ENCODE assay signal across 8 cellular contexts in the genomic region with DNA sequence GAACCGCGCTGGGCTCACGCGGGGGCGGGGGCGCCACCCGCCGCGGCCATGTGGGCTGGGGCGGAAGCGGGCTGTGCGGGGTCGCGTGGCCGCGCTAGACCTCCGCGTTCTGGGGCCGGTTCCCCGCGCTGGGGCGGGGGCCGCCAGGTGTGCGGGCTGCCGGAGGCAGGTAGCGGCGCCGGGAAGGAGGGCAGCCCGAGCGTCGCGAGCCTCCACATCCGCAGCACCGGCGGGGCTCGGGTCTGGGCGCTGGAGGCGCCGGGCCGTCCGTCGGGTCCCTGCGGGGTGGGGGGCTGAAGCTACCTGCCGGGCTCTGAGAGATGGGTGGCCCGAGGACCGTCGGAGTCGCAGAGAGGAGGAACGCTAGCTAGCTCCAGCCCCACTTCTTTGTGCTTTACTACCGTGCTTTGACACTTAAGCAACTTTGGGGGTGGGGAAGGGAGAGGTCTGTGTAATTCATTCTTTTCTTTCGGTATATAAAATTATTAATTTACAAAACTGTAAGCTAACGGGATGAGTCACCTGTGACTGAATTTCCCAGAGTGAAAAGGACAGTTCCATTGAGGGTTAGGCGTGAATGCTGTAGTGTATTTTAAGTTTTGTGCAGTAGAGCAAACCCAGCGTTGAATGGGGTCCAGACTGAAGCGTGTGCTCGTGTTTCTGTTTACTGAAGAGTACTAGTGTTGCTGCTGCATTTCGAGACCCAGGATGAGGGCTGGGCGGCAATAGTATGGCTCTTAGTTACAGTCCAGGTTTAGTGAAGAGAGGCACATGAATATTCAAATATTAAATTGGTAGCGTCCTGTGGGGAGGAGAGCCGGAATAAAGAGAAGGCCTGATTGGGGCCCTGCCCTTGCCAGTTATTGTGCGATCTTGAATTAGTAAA. TPM values are rescaled to one million over a fixed set of nuclear protein-coding genes. Genes with fewer than 3 reads are reported as not detected.
A peak's percentile ranks its signal among the peaks of the same experiment; 100 is the strongest.
DNase-seq lines count a peak whose midpoint lies in the region; ATAC-seq, FAIRE-seq and TF ChIP-seq lines count a peak whose summit lies in the region.

No MANE protein-coding gene starts in this region.

- H3K36me3 ChIP-seq in PC-3 (ENCODE audit: low read depth, low read length) (no peaks in the 10 kb centered on the region; the same call in 1 of the 2 replicates), breast epithelium (no peaks in the 10 kb centered on the region), keratinocyte (ENCODE audit: control insufficient read depth in 2 of 2, extremely low read depth in 1 of 2, insufficient read depth in 2 of 2, low read length in 2 of 2) (no peaks in the 10 kb centered on the region)

- TF ChIP-seq CTCF in PC-3 (conservative IDR thresholded peaks at IDR 0.05; ENCODE audit: low read depth, low read length) (no peak), breast epithelium (IDR thresholded peaks at IDR 0.05) (no peak), keratinocyte (optimal IDR thresholded peaks at IDR 0.05 in 1 of 3, IDR thresholded peaks at IDR 0.05 in 1 of 3, conservative IDR thresholded peaks at IDR 0.05 in 1 of 3; ENCODE audit: extremely low read depth in 1 of 3, insufficient read depth in 2 of 3, low read length in 3 of 3) (no peak)

- intact Hi-C loops in PC-3 (cut with micrococcal nuclease) (no loop called here), breast epithelium (cut with DNase I; ENCODE audit: low total_unique reads) (loop anchor here (5.0 kb wide), 1 partner anchor 66 kb away; no protein-coding TSS in a partner anchor)

- CTCF ChIA-PET in PC-3 (lab: Charles Lee) = interaction anchor here (1.2 to 2.7 kb wide), 2 partner anchors 60 to 409 kb away, joined by 4 to 28 read pairs; no protein-coding TSS in a partner anchor

- H3K27ac ChIP-seq in PC-3 (ENCODE audit: low read length) (peak overlapping the region; percentile 56), breast epithelium (peak overlapping the region; percentile 90 to 91), keratinocyte (ENCODE audit: control insufficient read depth, insufficient read depth, low read length) (peak overlapping the region; percentile 81)

- dilution Hi-C loops in keratinocyte (cut with MboI; ENCODE audit: extremely low pct_ligation_motif_present, low sequenced_read_pairs) = no loop called here

- no peaks in the 10 kb centered on the region for H3K9me2 ChIP-seq in PC-3 (replicated peaks; ENCODE audit: low read length)

- TF ChIP-seq POLR2A in GM18505 (IDR thresholded peaks at IDR 0.05; ENCODE audit: borderline replicate concordance, extremely low read depth, insufficient read depth, insufficient read length) = no peak
- no peak for TF ChIP-seq POLR2A in breast epithelium (IDR thresholded peaks at IDR 0.05)

- H3K4me2 ChIP-seq in PC-3 (ENCODE audit: low read length) = peak overlapping the region; percentile 86
- H3K4me2 ChIP-seq in keratinocyte (ENCODE audit: control insufficient read depth, extremely low read depth, insufficient read depth, low read depth, low read length) = peak overlapping the region; percentile 91

- no peaks in the 10 kb centered on the region for H3K9me3 ChIP-seq in PC-3 (ENCODE audit: low read length)
- H3K9me3 ChIP-seq in breast epithelium = no peaks in the 10 kb centered on the region
- no peaks in the 10 kb centered on the region for H3K9me3 ChIP-seq in keratinocyte (ENCODE audit: control insufficient read depth, low read depth, low read length)

- peaks cover 57% of the 10 kb centered on the region for H3K79me2 ChIP-seq in PC-3 (ENCODE audit: low read length)
- peaks cover 57% of the 10 kb centered on the region for H3K79me2 ChIP-seq in keratinocyte (ENCODE audit: control insufficient read depth, insufficient read depth, low read length)

- H3K4me1 ChIP-seq in PC-3 (ENCODE audit: insufficient read depth, low read length) (peaks cover 20% of the 10 kb centered on the region), breast epithelium (no peaks in the 10 kb centered on the region), keratinocyte (ENCODE audit: control insufficient read depth, extremely low read depth, insufficient read depth, low read length) (peaks cover 26% of the 10 kb centered on the region)

- POLR2A ChIA-PET in PC-3 (lab: Charles Lee; ENCODE audit: unreplicated experiment) = no interaction called here

- peak overlapping the region; percentile 87 for H2AFZ ChIP-seq in PC-3 (ENCODE audit: low read length)
- peak overlapping the region; percentile 53 for H2AFZ ChIP-seq in keratinocyte (ENCODE audit: control insufficient read depth, low read length)

- H4K20me1 ChIP-seq in PC-3 (ENCODE audit: low read length) (peaks cover 33% of the 10 kb centered on the region), keratinocyte (ENCODE audit: control insufficient read depth, extremely low read depth, insufficient read depth, low read length) (peaks cover 12% of the 10 kb centered on the region)

- ATAC-seq in GM18505 (IDR thresholded peaks at IDR 0.05; ENCODE audit: unreplicated experiment) = peak; percentile 28
- peak; percentile 23 for ATAC-seq in HG03342 (IDR thresholded peaks at IDR 0.05; ENCODE audit: unreplicated experiment)
- ATAC-seq in PC-3 = peak; percentile 11

- TSS peak; percentile 59 for BruUV-seq in PC-3 (replicated peaks; lab: Mats Ljungman, UMichigan)

- H3K27me3 ChIP-seq in PC-3 (ENCODE audit: low read length) (no peaks in the 10 kb centered on the region), breast epithelium (no peaks in the 10 kb centered on the region), keratinocyte (ENCODE audit: control insufficient read depth, extremely low read depth, insufficient read depth, low read length) (no peaks in the 10 kb centered on the region)

- peak overlapping the region; percentile 94 for H3K4me3 ChIP-seq in PC-3 (ENCODE audit: low read length)
- H3K4me3 ChIP-seq in breast epithelium = peak overlapping the region; percentile 90 to 98 (median 94)
- H3K4me3 ChIP-seq in keratinocyte (ENCODE audit: control insufficient read depth in 2 of 3, extremely low read depth in 1 of 3, insufficient read depth in 2 of 3, low read depth in 1 of 3, low read length in 3 of 3) = peak overlapping the region; percentile 84 to 93 (median 84)

- peak overlapping the region; percentile 84 for H3K9ac ChIP-seq in PC-3 (ENCODE audit: low read length)
- H3K9ac ChIP-seq in keratinocyte (ENCODE audit: control insufficient read depth, extremely low read depth, insufficient read depth, low read length) = peak overlapping the region; percentile 89

- H3K9me1 ChIP-seq in keratinocyte (ENCODE audit: control insufficient read depth, extremely low read depth, insufficient read depth, low read length) = no peaks in the 10 kb centered on the region

- FAIRE-seq in keratinocyte (lab: Jason Lieb, UNC) = no peak

- H3F3A ChIP-seq in PC-3 (ENCODE audit: low read length, unreplicated experiment) = no peaks in the 10 kb centered on the region

- DNase-seq in AG08395 (ENCODE audit: low spot score) = peak; percentile 25
- DNase-seq in PC-3 = peak; percentile 37
- DNase-seq in breast epithelium (ENCODE audit: low spot score in 2 of 2) = no peak
- DNase-seq in keratinocyte (ENCODE audit: low read depth, low spot score) = no peak
- DNase-seq in stimulated activated CD4-positive, alpha-beta T cell treated with anti-CD3 and anti-CD28 coated beads, Interleukin-2, amount 100 ng/mL, for 48 hours = peak; percentile 8 to 11
- DNase-seq in NK-92 treated with Interleukin-12 subunit alpha and Interleukin-12 subunit beta, amount 100 ng/mL, for 24 hours (lab: John Stamatoyannopoulos, UW) = no peak

RNA-seq across cellular contexts. Expression of gene METAP1, which starts 0.8 kb away (rescaled TPM):
- total RNA-seq in PC-3 (2014; rRNA removed) (53.9 and 54.8 TPM in 2 replicates), breast epithelium (10 to 100 TPM; 22.9 to 54.2 (median 36.7) TPM)
- 43.9 to 89.4 TPM (median 88.8 TPM) in 3 replicates for polyA plus RNA-seq in keratinocyte
- polyA plus RNA-seq in keratinocyte (2011; ENCODE audit: low read depth) = 210 TPM
- 50.3 and 90.5 TPM in 2 replicates for polyA plus RNA-seq in keratinocyte (2011; cell fraction: cytosol; rRNA removed)
- polyA plus RNA-seq in keratinocyte (2011; cell fraction: nucleus; rRNA removed) = 72.3 and 90.4 TPM in 2 replicates
- 41.6 and 60.3 TPM in 2 replicates for polyA plus RNA-seq in keratinocyte (2012; ENCODE audit: low replicate concordance)
- polyA minus RNA-seq in keratinocyte = 47.2 to 91.9 TPM (median 64.3 TPM) in 3 replicates
- 38.8 TPM for polyA minus RNA-seq in keratinocyte (2011; cell fraction: cytosol; rRNA and poly(A)+ RNA removed)
- 35.7 and 72.4 TPM in 2 replicates for polyA minus RNA-seq in keratinocyte (2011; cell fraction: nucleus; rRNA and poly(A)+ RNA removed)

Comparison
In these comparisons a context has a peak if more than half of its experiments do, and no peak if none do; other contexts are left out.
1. DNase-seq: peak in AG08395 (single experiment), PC-3 (single experiment) and stimulated activated CD4-positive, alpha-beta T cell treated with anti-CD3 and anti-CD28 coated beads, Interleukin-2, amount 100 ng/mL, for 48 hours (2 of 2); none in breast epithelium (0 of 2), keratinocyte (single experiment) and NK-92 treated with Interleukin-12 subunit alpha and Interleukin-12 subunit beta, amount 100 ng/mL, for 24 hours (single experiment).
2. Peak in every context shown above with its lines, with median percentiles within 50 percentile points of each other: ATAC-seq, H3K27ac ChIP-seq and H3K4me3 ChIP-seq.